In genomic region chr4:149523039-149523438, GRCh38 we compare ENCODE assay signal across 19 cellular contexts.
"Had no signal": no experiment of that assay in that cellular context is flagged by ENCODE, and none has a peak within 500 bp of the region (broad histone marks: within the 10 kb centered on the region; RNA-seq: fewer than 3 reads in every experiment).

No MANE protein-coding gene starts in this region.

- H3K79me2 ChIP-seq: parathyroid adenoma had no signal

- H3K9me3 ChIP-seq: gastrocnemius medialis, right lobe of liver, suprapubic skin, vagina had no signal

- ATAC-seq: gastrocnemius medialis; left lobe of liver; naive thymus-derived CD4-positive, alpha-beta T cell; right lobe of liver; stimulated activated naive B cell treated with anti-CD40 and anti-IgM and Interleukin-4, amounts not matched to agents 10 μg/mL and 1 μg/mL and 100 μg/mL, for 72 hours; stimulated activated naive CD8-positive, alpha-beta T cell treated with anti-CD3 and anti-CD28 coated beads, Interleukin-15, amount 100 ng/mL, for 72 hours had no signal

- H2AFZ ChIP-seq: neural progenitor cell, parathyroid adenoma had no signal

- H3K9ac ChIP-seq: neural progenitor cell, parathyroid adenoma had no signal

- DNase-seq: dorsolateral prefrontal cortex; effector CD4-positive, alpha-beta T cell; gastrocnemius medialis; head of caudate nucleus; kidney; naive thymus-derived CD4-positive, alpha-beta T cell; right lobe of liver; small intestine; stimulated activated CD4-positive, alpha-beta T cell treated with anti-CD3 and anti-CD28 coated beads, Interleukin-15, amount 100 ng/mL, for 24 hours; stimulated activated CD4-positive, alpha-beta T cell treated with anti-CD3 and anti-CD28 coated beads, Interleukin-2, amount 100 ng/mL, for 48 hours; stimulated activated naive B cell treated with anti-CD40 and anti-IgM and Interleukin-4, amounts not matched to agents 10 μg/mL and 1 μg/mL and 100 μg/mL, for 72 hours; stimulated activated naive CD8-positive, alpha-beta T cell treated with anti-CD3 and anti-CD28 coated beads, Interleukin-15, amount 100 ng/mL, for 72 hours; trophoblast cell had no signal

- H3K36me3 ChIP-seq: gastrocnemius medialis, neural progenitor cell, right lobe of liver, suprapubic skin, vagina had no signal

- H3K27me3 ChIP-seq: dorsolateral prefrontal cortex, gastrocnemius medialis, neural progenitor cell, right lobe of liver, suprapubic skin, vagina had no signal

- H3K4me3 ChIP-seq: dorsolateral prefrontal cortex, gastrocnemius medialis, lung, neural progenitor cell, right lobe of liver, suprapubic skin, vagina had no signal

- H3K4me2 ChIP-seq: neural progenitor cell had no signal

- H3K4me1 ChIP-seq: gastrocnemius medialis, neural progenitor cell, parathyroid adenoma, right lobe of liver, suprapubic skin, vagina had no signal

- H3K27ac ChIP-seq: dorsolateral prefrontal cortex, gastrocnemius medialis, neural progenitor cell, parathyroid adenoma, right lobe of liver, suprapubic skin, vagina had no signal
